In genomic region chr16:69318911-69319289, GRCh38 we compare ENCODE assay signal across 3 cellular contexts.
TF ChIP-seq lines count a peak whose summit lies in the region.

No MANE protein-coding gene starts in this region.

TF ChIP-seq in SK-N-SH, 30 proteins besides CTCF, POLR2A, EP300 and RAD21:
- no peak for TF ChIP-seq RXRA (IDR thresholded peaks at IDR 0.05; ENCODE audit: borderline replicate concordance, low read depth)
- TF ChIP-seq PBX3 (IDR thresholded peaks at IDR 0.05) = no peak
- TF ChIP-seq SIN3A (IDR thresholded peaks at IDR 0.05; ENCODE audit: borderline replicate concordance, low read depth, low read length) = no peak
- TF ChIP-seq USF2 (IDR thresholded peaks at IDR 0.05; ENCODE audit: borderline replicate concordance, low read depth, low read length) = no peak
- TF ChIP-seq FOXJ3 (CRISPR knock-in tag; IDR thresholded peaks at IDR 0.05) = no peak
- no peak for TF ChIP-seq RCOR1 (IDR thresholded peaks at IDR 0.05; ENCODE audit: low read length)
- TF ChIP-seq IRF3 (IDR thresholded peaks at IDR 0.05; ENCODE audit: low read depth, low read length) = no peak
- no peak for TF ChIP-seq YY1 (IDR thresholded peaks at IDR 0.05; ENCODE audit: low read depth)
- TF ChIP-seq FOSL2 (IDR thresholded peaks at IDR 0.05; ENCODE audit: borderline replicate concordance, low read depth) = no peak
- no peak for TF ChIP-seq RFX5 (IDR thresholded peaks at IDR 0.05; ENCODE audit: low read length)
- no peak for TF ChIP-seq FOXM1 (IDR thresholded peaks at IDR 0.05; ENCODE audit: low read depth)
- no peak for TF ChIP-seq NRF1 (IDR thresholded peaks at IDR 0.05; ENCODE audit: low read depth, low read length)
- TF ChIP-seq MEF2A (IDR thresholded peaks at IDR 0.05; ENCODE audit: borderline replicate concordance, low read depth) = no peak
- no peak for TF ChIP-seq GABPA (IDR thresholded peaks at IDR 0.05; ENCODE audit: low read depth)
- TF ChIP-seq NFIC (IDR thresholded peaks at IDR 0.05; ENCODE audit: borderline replicate concordance) = no peak
- TF ChIP-seq ELF1 (IDR thresholded peaks at IDR 0.05) = no peak
- TF ChIP-seq EZH2phosphoT487 (IDR thresholded peaks at IDR 0.05; ENCODE audit: borderline replicate concordance, low read depth) = no peak
- no peak for TF ChIP-seq USF1 (IDR thresholded peaks at IDR 0.05; ENCODE audit: borderline replicate concordance, low read depth)
- no peak for TF ChIP-seq MAX (IDR thresholded peaks at IDR 0.05; ENCODE audit: low read depth)
- no peak for TF ChIP-seq GATA2 (CRISPR knock-in tag; IDR thresholded peaks at IDR 0.05)

TF ChIP-seq in SK-N-SH treated with all-trans-retinoic acid at 6 μM for 48 hours, 23 proteins besides CTCF, POLR2A, EP300 and RAD21:
- no peak for TF ChIP-seq ZC3H10 (CRISPR knock-in tag; IDR thresholded peaks at IDR 0.05)
- no peak for TF ChIP-seq ESRRG (CRISPR knock-in tag; IDR thresholded peaks at IDR 0.05)
- TF ChIP-seq TSHZ2 (CRISPR knock-in tag; IDR thresholded peaks at IDR 0.05) = no peak
- no peak for TF ChIP-seq POU6F1 (CRISPR knock-in tag; IDR thresholded peaks at IDR 0.05; ENCODE audit: borderline replicate concordance, low read depth)

TF ChIP-seq in K562, 482 proteins besides CTCF, POLR2A, EP300 and RAD21:
- TF ChIP-seq E4F1 (CRISPR knock-in tag; IDR thresholded peaks at IDR 0.05; ENCODE audit: borderline replicate concordance) (no peak), POLR2G (IDR thresholded peaks at IDR 0.05; ENCODE audit: low read depth, low read length) (0 out of 2 replicates have a peak, but pooled peaks have one; percentile 24), RBFOX2 (IDR thresholded peaks at IDR 0.05; ENCODE audit: low read depth, low read length) (peak; percentile 12; the same call in 1 of the 2 replicates), ESRRA (IDR thresholded peaks at IDR 0.05; ENCODE audit: borderline replicate concordance, low read depth) (peak; percentile 70; the same call in 1 of the 2 replicates), SPI1 (IDR thresholded peaks at IDR 0.05; ENCODE audit: borderline replicate concordance, low read depth, low read length) (no peak)
TF ChIP-seq in K562: peak in this region for 3.
